28 cellular contexts compared by ENCODE assay signal in the genomic region with DNA sequence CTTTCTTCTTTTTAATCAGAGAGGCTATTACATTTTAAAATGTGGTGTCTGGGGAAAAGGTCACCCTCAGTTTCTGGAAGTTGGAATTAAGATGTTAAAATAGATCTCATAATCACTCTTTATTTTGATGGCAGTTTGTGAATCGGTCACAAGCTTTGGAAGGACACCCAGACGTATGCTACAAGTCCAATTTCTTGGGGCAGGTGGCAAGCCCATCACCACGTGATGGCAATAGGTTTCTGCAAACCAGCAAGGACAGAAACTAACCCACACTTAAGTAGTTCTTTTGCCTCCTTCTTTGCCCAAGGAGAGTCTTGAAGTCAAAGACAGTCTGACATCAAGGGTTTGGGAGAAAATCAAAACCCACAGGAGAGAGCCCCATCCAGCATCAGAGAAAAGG.
"Had no signal": no experiment of that assay in that cellular context is flagged by ENCODE, and none has a peak within 500 bp of the region (broad histone marks: within the 10 kb centered on the region; RNA-seq: fewer than 3 reads in every experiment).

No MANE protein-coding gene starts in this region.

- H3K4me3 Mint-ChIP-seq: immature natural killer cell; mesothelial cell of epicardium; naive B cell; natural killer cell; stimulated activated memory B cell treated with anti-CD40 and anti-IgM and Interleukin-4, amounts not matched to agents 10 μg/mL and 1 μg/mL and 100 μg/mL, for 72 hours; stimulated activated naive CD8-positive, alpha-beta T cell treated with anti-CD3 and anti-CD28 coated beads, Interleukin-15, amount 100 ng/mL, for 72 hours had no signal

- H3K9me3 Mint-ChIP-seq: mesothelial cell of epicardium; natural killer cell; stimulated activated memory B cell treated with anti-CD40 and anti-IgM and Interleukin-4, amounts not matched to agents 10 μg/mL and 1 μg/mL and 100 μg/mL, for 72 hours; stimulated activated naive CD8-positive, alpha-beta T cell treated with anti-CD3 and anti-CD28 coated beads, Interleukin-15, amount 100 ng/mL, for 72 hours had no signal

- H3K36me3 Mint-ChIP-seq: immature natural killer cell; mesothelial cell of epicardium; naive B cell; natural killer cell; stimulated activated memory B cell treated with anti-CD40 and anti-IgM and Interleukin-4, amounts not matched to agents 10 μg/mL and 1 μg/mL and 100 μg/mL, for 72 hours had no signal

- H3K4me3 ChIP-seq: heart left ventricle, left lung, lower lobe of right lung, skin epidermis, thyroid gland, transverse colon, upper lobe of left lung, vagina had no signal

- H3K36me3 ChIP-seq: heart left ventricle, left lung, lower lobe of right lung, thyroid gland, transverse colon, upper lobe of left lung, vagina had no signal

- DNase-seq: heart left ventricle; immature natural killer cell; kidney; left colon; left lung; lower lobe of right lung; mammary epithelial cell; mesendoderm; naive B cell; natural killer cell; retina; right cardiac atrium; stimulated activated CD4-positive, alpha-beta T cell treated with anti-CD3 and anti-CD28 coated beads, Interleukin-1b, Interleukin-23, amount 100 ng/mL, for 48 hours; stimulated activated CD4-positive, alpha-beta T cell treated with anti-CD3 and anti-CD28 coated beads, Interleukin-2, amount 100 ng/mL, for 48 hours; stimulated activated CD4-positive, alpha-beta T cell treated with anti-CD3 and anti-CD28 coated beads, Interleukin-4, amount 100 ng/mL, for 4 hours; stimulated activated CD8-positive, alpha-beta memory T cell treated with anti-CD3 and anti-CD28 coated beads, Interleukin-4, amount 100 ng/mL, for 48 hours; stimulated activated naive CD4-positive, alpha-beta T cell treated with Interleukin-2 at 50 U/mL for 16 hours; stimulated activated naive CD8-positive, alpha-beta T cell treated with anti-CD3 and anti-CD28 coated beads, Interleukin-15, amount 100 ng/mL, for 72 hours; thyroid gland; transverse colon; upper lobe of left lung had no signal

- H3K79me2 ChIP-seq: parathyroid adenoma had no signal

- H2AFZ ChIP-seq: parathyroid adenoma had no signal

- H3K27me3 ChIP-seq: heart left ventricle, left lung, thyroid gland, transverse colon, upper lobe of left lung, vagina had no signal

- H3K27ac ChIP-seq: heart left ventricle, left lung, lower lobe of right lung, parathyroid adenoma, skin epidermis, thyroid gland, transverse colon, upper lobe of left lung, vagina had no signal

- H3K9ac ChIP-seq: parathyroid adenoma had no signal

- H3K27ac Mint-ChIP-seq: immature natural killer cell; mesothelial cell of epicardium; naive B cell; natural killer cell; progenitor cell of endocrine pancreas; stimulated activated memory B cell treated with anti-CD40 and anti-IgM and Interleukin-4, amounts not matched to agents 10 μg/mL and 1 μg/mL and 100 μg/mL, for 72 hours; stimulated activated naive CD8-positive, alpha-beta T cell treated with anti-CD3 and anti-CD28 coated beads, Interleukin-15, amount 100 ng/mL, for 72 hours had no signal

- ATAC-seq: heart left ventricle; left colon; left lung; lower lobe of right lung; natural killer cell; right cardiac atrium; sciatic nerve; stimulated activated memory B cell treated with anti-CD40 and anti-IgM and Interleukin-4, amounts not matched to agents 10 μg/mL and 1 μg/mL and 100 μg/mL, for 72 hours; stimulated activated naive CD8-positive, alpha-beta T cell treated with anti-CD3 and anti-CD28 coated beads, Interleukin-15, amount 100 ng/mL, for 72 hours had no signal

- H3K9me3 ChIP-seq: heart left ventricle, left lung, lower lobe of right lung, thyroid gland, transverse colon, upper lobe of left lung, vagina had no signal

- H3K4me1 ChIP-seq: left lung, lower lobe of right lung, parathyroid adenoma, transverse colon, upper lobe of left lung, vagina had no signal

- H3K27me3 Mint-ChIP-seq: progenitor cell of endocrine pancreas; stimulated activated memory B cell treated with anti-CD40 and anti-IgM and Interleukin-4, amounts not matched to agents 10 μg/mL and 1 μg/mL and 100 μg/mL, for 72 hours had no signal

- H3K4me1 Mint-ChIP-seq: immature natural killer cell; naive B cell; natural killer cell; stimulated activated memory B cell treated with anti-CD40 and anti-IgM and Interleukin-4, amounts not matched to agents 10 μg/mL and 1 μg/mL and 100 μg/mL, for 72 hours; stimulated activated naive CD8-positive, alpha-beta T cell treated with anti-CD3 and anti-CD28 coated beads, Interleukin-15, amount 100 ng/mL, for 72 hours had no signal
